ENCODE assay signal across 16 cellular contexts in genomic region chr15:26013946-26014345, GRCh38.
"Had no signal": no experiment of that assay in that cellular context is flagged by ENCODE, and none has a peak within 500 bp of the region (broad histone marks: within the 10 kb centered on the region; RNA-seq: fewer than 3 reads in every experiment).

No MANE protein-coding gene starts in this region.

- H3K9me3 Mint-ChIP-seq: activated naive CD8-positive, alpha-beta T cell treated with anti-CD3 and anti-CD28 coated beads for 36 hours; neural crest cell had no signal

- H3K27me3 ChIP-seq: brain microvascular endothelial cell had no signal

- DNase-seq: activated B cell treated with CpG ODN at 0.5 μM for 24 hours; activated CD4-positive, alpha-beta T cell treated with anti-CD3 and anti-CD28 coated beads for 48 hours; activated CD8-positive, alpha-beta T cell treated with anti-CD3 and anti-CD28 coated beads, Interleukin-2, amount 10 ng/mL, durations not matched to agents 7 days and 5 days; activated naive CD8-positive, alpha-beta T cell treated with anti-CD3 and anti-CD28 coated beads for 36 hours; brain microvascular endothelial cell; cerebellar nuclear complex; dermis blood vessel endothelial cell; heart right ventricle; midbrain; stimulated activated CD4-positive, alpha-beta T cell treated with anti-CD3 and anti-CD28 coated beads, Interleukin-1b, Interleukin-23, amount 100 ng/mL, for 48 hours; stomach had no signal

- H3K36me3 ChIP-seq: brain microvascular endothelial cell, heart right ventricle, stomach, thoracic aorta had no signal

- ATAC-seq: activated CD8-positive, alpha-beta T cell treated with anti-CD3 and anti-CD28 coated beads, Interleukin-2, amount 10 ng/mL, durations not matched to agents 7 days and 5 days; heart right ventricle had no signal

- H3K36me3 Mint-ChIP-seq: activated naive CD8-positive, alpha-beta T cell treated with anti-CD3 and anti-CD28 coated beads for 36 hours had no signal

- H3K27ac Mint-ChIP-seq: activated B cell treated with CpG ODN at 0.5 μM for 24 hours; activated CD8-positive, alpha-beta T cell treated with anti-CD3 and anti-CD28 coated beads, Interleukin-2, amount 10 ng/mL, durations not matched to agents 7 days and 5 days; activated naive CD8-positive, alpha-beta T cell treated with anti-CD3 and anti-CD28 coated beads for 36 hours had no signal

- H3K4me1 ChIP-seq: heart right ventricle, parathyroid adenoma, stomach had no signal

- H3K27ac ChIP-seq: brain microvascular endothelial cell, epithelial cell of prostate, heart right ventricle, parathyroid adenoma, stomach, thoracic aorta had no signal

- H2AFZ ChIP-seq: parathyroid adenoma had no signal

- H3K9me3 ChIP-seq: thoracic aorta had no signal

- H3K79me2 ChIP-seq: parathyroid adenoma had no signal

- H3K4me3 ChIP-seq: heart right ventricle, lung, stomach, thoracic aorta had no signal

- H3K4me3 Mint-ChIP-seq: activated B cell treated with CpG ODN at 0.5 μM for 24 hours; activated CD8-positive, alpha-beta T cell treated with anti-CD3 and anti-CD28 coated beads, Interleukin-2, amount 10 ng/mL, durations not matched to agents 7 days and 5 days; activated naive CD8-positive, alpha-beta T cell treated with anti-CD3 and anti-CD28 coated beads for 36 hours; neural crest cell had no signal

- H3K4me1 Mint-ChIP-seq: activated naive CD8-positive, alpha-beta T cell treated with anti-CD3 and anti-CD28 coated beads for 36 hours; neural crest cell had no signal
